22 cellular contexts compared by ENCODE assay signal in the genomic region with DNA sequence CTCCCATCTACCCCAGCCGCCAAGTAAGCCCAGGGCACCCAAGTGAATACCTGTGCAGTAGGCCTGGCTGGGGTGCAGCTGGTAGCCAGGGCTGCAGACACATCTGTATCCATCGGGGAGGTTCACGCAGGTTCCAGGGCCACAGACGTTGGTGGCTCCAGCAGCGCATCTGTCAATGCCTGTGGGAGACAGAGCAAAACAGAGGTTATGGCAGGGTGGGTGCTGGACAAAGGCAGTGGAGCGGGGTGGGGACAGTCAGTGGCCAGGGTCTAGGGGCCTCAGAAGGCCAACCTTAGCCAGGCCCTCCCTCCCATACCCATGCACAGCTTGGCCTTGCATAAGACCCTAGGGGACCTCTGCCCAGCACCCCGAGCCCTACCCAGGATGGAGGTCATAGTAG.
"Had no signal": no experiment of that assay in that cellular context is flagged by ENCODE, and none has a peak within 500 bp of the region (broad histone marks: within the 10 kb centered on the region; RNA-seq: fewer than 3 reads in every experiment).

No MANE protein-coding gene starts in this region.

- H3K9me3 ChIP-seq: esophagus muscularis mucosa, gastroesophageal sphincter, heart left ventricle, left lung, ovary, right atrium auricular region, sigmoid colon, suprapubic skin had no signal

- H3K27me3 ChIP-seq: esophagus muscularis mucosa, foreskin keratinocyte, gastroesophageal sphincter, heart left ventricle, hepatocyte, left lung, ovary, right atrium auricular region, sigmoid colon, suprapubic skin had no signal

- H3K4me1 ChIP-seq: esophagus muscularis mucosa, gastroesophageal sphincter, right atrium auricular region, sigmoid colon had no signal

- H3K36me3 ChIP-seq: left lung, ovary, sigmoid colon had no signal

- H3K4me3 ChIP-seq: coronary artery, esophagus muscularis mucosa, gastroesophageal sphincter, heart left ventricle, hepatocyte, left lung, ovary, right atrium auricular region, sigmoid colon, suprapubic skin had no signal

- H3K27ac ChIP-seq: coronary artery, esophagus muscularis mucosa, foreskin keratinocyte, gastroesophageal sphincter, heart left ventricle, hepatocyte, left lung, ovary, right atrium auricular region, sigmoid colon, suprapubic skin had no signal

- DNase-seq: dermis blood vessel endothelial cell; effector memory CD4-positive, alpha-beta T cell; foreskin keratinocyte; left cardiac atrium; left lung; mammary epithelial cell; mesendoderm; midbrain; naive thymus-derived CD4-positive, alpha-beta T cell; occipital lobe; ovary; sigmoid colon; stimulated activated CD4-positive, alpha-beta T cell treated with anti-CD3 and anti-CD28 coated beads, Interleukin-4, amount 100 ng/mL, for 4 hours; trophoblast cell had no signal

- ATAC-seq: foreskin keratinocyte; gastroesophageal sphincter; heart left ventricle; left cardiac atrium; left lung; naive thymus-derived CD4-positive, alpha-beta T cell; stimulated activated memory B cell treated with anti-CD40 and anti-IgM and Interleukin-4, amounts not matched to agents 10 μg/mL and 1 μg/mL and 100 μg/mL, for 72 hours had no signal
